ENCODE assay signal across 1 cellular context in genomic region chr5:180624630-180625029, GRCh38.
TF ChIP-seq lines count a peak whose summit lies in the region.

No MANE protein-coding gene starts in this region.

TF ChIP-seq in GM23338, 12 proteins besides CTCF, POLR2A, EP300 and RAD21:
- TF ChIP-seq, protein P1, sequence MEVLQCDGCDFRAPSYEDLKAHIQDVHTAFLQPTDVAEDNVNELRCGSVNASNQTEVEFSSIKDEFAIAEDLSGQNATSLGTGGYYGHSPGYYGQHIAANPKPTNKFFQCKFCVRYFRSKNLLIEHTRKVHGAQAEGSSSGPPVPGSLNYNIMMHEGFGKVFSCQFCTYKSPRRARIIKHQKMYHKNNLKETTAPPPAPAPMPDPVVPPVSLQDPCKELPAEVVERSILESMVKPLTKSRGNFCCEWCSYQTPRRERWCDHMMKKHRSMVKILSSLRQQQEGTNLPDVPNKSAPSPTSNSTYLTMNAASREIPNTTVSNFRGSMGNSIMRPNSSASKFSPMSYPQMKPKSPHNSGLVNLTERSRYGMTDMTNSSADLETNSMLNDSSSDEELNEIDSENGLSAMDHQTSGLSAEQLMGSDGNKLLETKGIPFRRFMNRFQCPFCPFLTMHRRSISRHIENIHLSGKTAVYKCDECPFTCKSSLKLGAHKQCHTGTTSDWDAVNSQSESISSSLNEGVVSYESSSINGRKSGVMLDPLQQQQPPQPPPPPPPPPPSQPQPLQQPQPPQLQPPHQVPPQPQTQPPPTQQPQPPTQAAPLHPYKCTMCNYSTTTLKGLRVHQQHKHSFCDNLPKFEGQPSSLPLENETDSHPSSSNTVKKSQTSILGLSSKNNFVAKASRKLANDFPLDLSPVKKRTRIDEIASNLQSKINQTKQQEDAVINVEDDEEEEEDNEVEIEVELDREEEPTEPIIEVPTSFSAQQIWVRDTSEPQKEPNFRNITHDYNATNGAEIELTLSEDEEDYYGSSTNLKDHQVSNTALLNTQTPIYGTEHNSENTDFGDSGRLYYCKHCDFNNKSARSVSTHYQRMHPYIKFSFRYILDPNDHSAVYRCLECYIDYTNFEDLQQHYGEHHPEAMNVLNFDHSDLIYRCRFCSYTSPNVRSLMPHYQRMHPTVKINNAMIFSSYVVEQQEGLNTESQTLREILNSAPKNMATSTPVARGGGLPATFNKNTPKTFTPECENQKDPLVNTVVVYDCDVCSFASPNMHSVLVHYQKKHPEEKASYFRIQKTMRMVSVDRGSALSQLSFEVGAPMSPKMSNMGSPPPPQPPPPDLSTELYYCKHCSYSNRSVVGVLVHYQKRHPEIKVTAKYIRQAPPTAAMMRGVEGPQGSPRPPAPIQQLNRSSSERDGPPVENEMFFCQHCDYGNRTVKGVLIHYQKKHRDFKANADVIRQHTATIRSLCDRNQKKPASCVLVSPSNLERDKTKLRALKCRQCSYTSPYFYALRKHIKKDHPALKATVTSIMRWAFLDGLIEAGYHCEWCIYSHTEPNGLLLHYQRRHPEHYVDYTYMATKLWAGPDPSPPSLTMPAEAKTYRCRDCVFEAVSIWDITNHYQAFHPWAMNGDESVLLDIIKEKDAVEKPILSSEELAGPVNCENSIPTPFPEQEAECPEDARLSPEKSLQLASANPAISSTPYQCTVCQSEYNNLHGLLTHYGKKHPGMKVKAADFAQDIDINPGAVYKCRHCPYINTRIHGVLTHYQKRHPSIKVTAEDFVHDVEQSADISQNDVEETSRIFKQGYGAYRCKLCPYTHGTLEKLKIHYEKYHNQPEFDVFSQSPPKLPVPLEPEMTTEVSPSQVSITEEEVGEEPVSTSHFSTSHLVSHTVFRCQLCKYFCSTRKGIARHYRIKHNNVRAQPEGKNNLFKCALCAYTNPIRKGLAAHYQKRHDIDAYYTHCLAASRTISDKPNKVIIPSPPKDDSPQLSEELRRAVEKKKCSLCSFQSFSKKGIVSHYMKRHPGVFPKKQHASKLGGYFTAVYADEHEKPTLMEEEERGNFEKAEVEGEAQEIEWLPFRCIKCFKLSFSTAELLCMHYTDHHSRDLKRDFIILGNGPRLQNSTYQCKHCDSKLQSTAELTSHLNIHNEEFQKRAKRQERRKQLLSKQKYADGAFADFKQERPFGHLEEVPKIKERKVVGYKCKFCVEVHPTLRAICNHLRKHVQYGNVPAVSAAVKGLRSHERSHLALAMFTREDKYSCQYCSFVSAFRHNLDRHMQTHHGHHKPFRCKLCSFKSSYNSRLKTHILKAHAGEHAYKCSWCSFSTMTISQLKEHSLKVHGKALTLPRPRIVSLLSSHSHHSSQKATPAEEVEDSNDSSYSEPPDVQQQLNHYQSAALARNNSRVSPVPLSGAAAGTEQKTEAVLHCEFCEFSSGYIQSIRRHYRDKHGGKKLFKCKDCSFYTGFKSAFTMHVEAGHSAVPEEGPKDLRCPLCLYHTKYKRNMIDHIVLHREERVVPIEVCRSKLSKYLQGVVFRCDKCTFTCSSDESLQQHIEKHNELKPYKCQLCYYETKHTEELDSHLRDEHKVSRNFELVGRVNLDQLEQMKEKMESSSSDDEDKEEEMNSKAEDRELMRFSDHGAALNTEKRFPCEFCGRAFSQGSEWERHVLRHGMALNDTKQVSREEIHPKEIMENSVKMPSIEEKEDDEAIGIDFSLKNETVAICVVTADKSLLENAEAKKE (CRISPR knock-in tag; IDR thresholded peaks at IDR 0.05) = no peak
- no peak for TF ChIP-seq ZNF331 (CRISPR knock-in tag; IDR thresholded peaks at IDR 0.05; ENCODE audit: low read depth)
- no peak for TF ChIP-seq STAT1 (IDR thresholded peaks at IDR 0.05; ENCODE audit: unreplicated experiment)
- no peak for TF ChIP-seq JUNB (IDR thresholded peaks at IDR 0.05; ENCODE audit: unreplicated experiment)
- TF ChIP-seq CREB1 (CRISPR knock-in tag; IDR thresholded peaks at IDR 0.05; ENCODE audit: low read depth) = no peak
- no peak for TF ChIP-seq POLR2AphosphoS5 (IDR thresholded peaks at IDR 0.05; ENCODE audit: low read depth)
- no peak for TF ChIP-seq EZH2 (IDR thresholded peaks at IDR 0.05; ENCODE audit: low read depth, unreplicated experiment)
- TF ChIP-seq, protein P2, sequence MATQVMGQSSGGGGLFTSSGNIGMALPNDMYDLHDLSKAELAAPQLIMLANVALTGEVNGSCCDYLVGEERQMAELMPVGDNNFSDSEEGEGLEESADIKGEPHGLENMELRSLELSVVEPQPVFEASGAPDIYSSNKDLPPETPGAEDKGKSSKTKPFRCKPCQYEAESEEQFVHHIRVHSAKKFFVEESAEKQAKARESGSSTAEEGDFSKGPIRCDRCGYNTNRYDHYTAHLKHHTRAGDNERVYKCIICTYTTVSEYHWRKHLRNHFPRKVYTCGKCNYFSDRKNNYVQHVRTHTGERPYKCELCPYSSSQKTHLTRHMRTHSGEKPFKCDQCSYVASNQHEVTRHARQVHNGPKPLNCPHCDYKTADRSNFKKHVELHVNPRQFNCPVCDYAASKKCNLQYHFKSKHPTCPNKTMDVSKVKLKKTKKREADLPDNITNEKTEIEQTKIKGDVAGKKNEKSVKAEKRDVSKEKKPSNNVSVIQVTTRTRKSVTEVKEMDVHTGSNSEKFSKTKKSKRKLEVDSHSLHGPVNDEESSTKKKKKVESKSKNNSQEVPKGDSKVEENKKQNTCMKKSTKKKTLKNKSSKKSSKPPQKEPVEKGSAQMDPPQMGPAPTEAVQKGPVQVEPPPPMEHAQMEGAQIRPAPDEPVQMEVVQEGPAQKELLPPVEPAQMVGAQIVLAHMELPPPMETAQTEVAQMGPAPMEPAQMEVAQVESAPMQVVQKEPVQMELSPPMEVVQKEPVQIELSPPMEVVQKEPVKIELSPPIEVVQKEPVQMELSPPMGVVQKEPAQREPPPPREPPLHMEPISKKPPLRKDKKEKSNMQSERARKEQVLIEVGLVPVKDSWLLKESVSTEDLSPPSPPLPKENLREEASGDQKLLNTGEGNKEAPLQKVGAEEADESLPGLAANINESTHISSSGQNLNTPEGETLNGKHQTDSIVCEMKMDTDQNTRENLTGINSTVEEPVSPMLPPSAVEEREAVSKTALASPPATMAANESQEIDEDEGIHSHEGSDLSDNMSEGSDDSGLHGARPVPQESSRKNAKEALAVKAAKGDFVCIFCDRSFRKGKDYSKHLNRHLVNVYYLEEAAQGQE (IDR thresholded peaks at IDR 0.05; ENCODE audit: unreplicated experiment) = no peak
- no peak for TF ChIP-seq ZNF114 (CRISPR knock-in tag; IDR thresholded peaks at IDR 0.05)
- TF ChIP-seq EZH2phosphoT487 (IDR thresholded peaks at IDR 0.05; ENCODE audit: unreplicated experiment) = no peak
- no peak for TF ChIP-seq NANOG (IDR thresholded peaks at IDR 0.05; ENCODE audit: borderline replicate concordance)
- TF ChIP-seq ETS1 (IDR thresholded peaks at IDR 0.05) = no peak
